Comparison of ENCODE assay signal across 13 cellular contexts in the genomic region with DNA sequence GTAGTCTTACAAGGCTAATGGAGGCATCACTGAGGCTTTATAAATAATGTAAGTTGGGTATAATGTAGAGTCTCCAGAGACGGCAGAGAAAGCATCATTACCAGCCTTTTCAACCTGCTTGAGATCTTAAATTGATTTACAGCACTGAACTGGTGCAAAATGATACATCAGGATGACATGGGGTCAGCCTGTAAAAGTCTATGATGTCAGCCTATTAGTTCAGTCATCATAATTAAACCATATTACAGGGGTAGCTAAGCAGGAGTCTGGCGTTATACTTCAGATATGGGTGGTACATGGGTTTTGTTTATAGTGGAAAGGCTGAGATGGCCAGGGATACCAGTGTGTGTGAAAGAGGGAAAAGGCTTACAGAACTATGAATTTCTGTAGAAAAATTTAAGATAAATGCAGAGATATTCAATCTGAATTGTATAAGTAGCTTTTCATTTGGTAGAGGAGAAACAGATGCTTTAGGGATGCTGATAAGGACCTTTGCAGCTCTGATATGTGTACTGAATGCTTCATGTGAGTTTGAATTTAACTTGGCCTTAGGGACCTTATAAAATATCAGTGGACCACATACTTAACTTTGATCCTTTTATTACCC. TPM values are rescaled to one million over a fixed set of nuclear protein-coding genes. Genes with fewer than 3 reads are reported as not detected.
A peak's percentile ranks its signal among the peaks of the same experiment; 100 is the strongest.
DNase-seq lines count a peak whose midpoint lies in the region; ATAC-seq, FAIRE-seq and TF ChIP-seq lines count a peak whose summit lies in the region.
"Had no signal": no experiment of that assay in that cellular context is flagged by ENCODE, and none has a peak within 500 bp of the region (broad histone marks: within the 10 kb centered on the region; RNA-seq: fewer than 3 reads in every experiment).

No MANE protein-coding gene starts in this region.

- H3K36me3 ChIP-seq in left ventricle myocardium inferior (no peaks in the 10 kb centered on the region), OCI-LY7 (ENCODE audit: insufficient read depth, low read length) (peaks cover 22% of the 10 kb centered on the region; the same call in 1 of the 2 replicates), kidney (ENCODE audit: control insufficient read depth in 1 of 2, insufficient read depth in 2 of 2, low read length in 2 of 2) (no peaks in the 10 kb centered on the region)
- H3K36me3 ChIP-seq: transverse colon had no signal

- FAIRE-seq in kidney (lab: Jason Lieb, UNC) = no peak

- intact Hi-C loops in left ventricle myocardium inferior (cut with micrococcal nuclease) = loop anchor here (10.0 kb wide), 1 partner anchor 60 kb away; no protein-coding TSS in a partner anchor
- intact Hi-C loops in Right ventricle myocardium superior (cut with DNase I) = loop anchor here (5.0 kb wide), 1 partner anchor 68 kb away; no protein-coding TSS in a partner anchor
- intact Hi-C loops in OCI-LY7 (cut with micrococcal nuclease; ENCODE audit: unreplicated experiment) = loop anchor here (5.0 kb wide), 3 partner anchors 302 to 453 kb away; partner anchors contain the start of genes ABCE1, ANAPC10, OTUD4 and ZNF827
- intact Hi-C loops in kidney (cut with DNase I) = no loop called here

- no peak overlapping the region for H3K27ac Mint-ChIP-seq in activated naive CD4-positive, alpha-beta T cell treated with anti-CD3 and anti-CD28 coated beads, Interleukin-2, amount 50 U/mL, for 72 hours
- no peak overlapping the region for H3K27ac Mint-ChIP-seq in effector memory CD8-positive, alpha-beta T cell
- H3K27ac Mint-ChIP-seq: activated B cell treated with CpG ODN at 0.5 μM for 24 hours; activated naive CD8-positive, alpha-beta T cell treated with anti-CD3 and anti-CD28 coated beads for 36 hours had no signal

- POLR2A ChIA-PET in OCI-LY7 (lab: Charles Lee) = interaction anchor here (0.5 to 3.6 kb wide), 14 partner anchors 9 to 134 kb away, joined by 3 to 48 read pairs (median 7); partner anchors contain the start of gene MMAA

- H3K9me3 ChIP-seq in left ventricle myocardium inferior (replicated peaks) (no peaks in the 10 kb centered on the region), OCI-LY7 (ENCODE audit: low read length) (no peaks in the 10 kb centered on the region), kidney (ENCODE audit: control insufficient read depth in 1 of 2, low read length in 2 of 2) (no peaks in the 10 kb centered on the region)
- H3K9me3 ChIP-seq: transverse colon had no signal

- H3K4me3 ChIP-seq in left ventricle myocardium inferior (peak overlapping the region; percentile 75), OCI-LY7 (ENCODE audit: low read depth, low read length, poor library complexity, severe bottlenecking) (peak overlapping the region; percentile 88), kidney (ENCODE audit: low read length in 2 of 2) (peak overlapping the region; percentile 6 to 75)

- H3K36me3 Mint-ChIP-seq in activated naive CD4-positive, alpha-beta T cell treated with anti-CD3 and anti-CD28 coated beads, Interleukin-2, amount 50 U/mL, for 72 hours = peaks cover 6 to 15% of the 10 kb centered on the region in 2 donors
- H3K36me3 Mint-ChIP-seq in effector memory CD8-positive, alpha-beta T cell (ENCODE audit: insufficient read depth) = no peaks in the 10 kb centered on the region

- H3K4me1 Mint-ChIP-seq in effector memory CD8-positive, alpha-beta T cell (ENCODE audit: low read depth in 2 of 2) = peaks cover 6 to 7% of the 10 kb centered on the region in 2 donors

- no peak for DNase-seq in left ventricle myocardium inferior
- no peak for DNase-seq in Right ventricle myocardium superior
- DNase-seq in OCI-LY7 (ENCODE audit: low spot score) = no peak
- DNase-seq in kidney = no peak
- DNase-seq in GM20000 (ENCODE audit: low spot score) = no peak
- no peak for DNase-seq in OCI-M1 (lab: John Stamatoyannopoulos, UW)
- DNase-seq in activated naive CD4-positive, alpha-beta T cell treated with anti-CD3 and anti-CD28 coated beads, Interleukin-2, amount 50 U/mL, for 72 hours (ENCODE audit: low spot score in 2 of 2) = no peak
- no peak for DNase-seq in effector memory CD8-positive, alpha-beta T cell
- DNase-seq: activated B cell treated with CpG ODN at 0.5 μM for 24 hours; activated CD8-positive, alpha-beta memory T cell treated with anti-CD3 and anti-CD28 coated beads, Interleukin-2, amount 50 U/mL, for 48 hours; activated naive CD8-positive, alpha-beta T cell treated with anti-CD3 and anti-CD28 coated beads for 36 hours; Calu3; transverse colon had no signal

- H3K27me3 ChIP-seq in left ventricle myocardium inferior (ENCODE audit: low read depth) = no peaks in the 10 kb centered on the region
- H3K27me3 ChIP-seq: transverse colon had no signal

- no peak overlapping the region for H3K27ac ChIP-seq in left ventricle myocardium inferior (replicated peaks)
- H3K27ac ChIP-seq in OCI-LY7 (ENCODE audit: low read depth, low read length, poor library complexity, severe bottlenecking) = peak overlapping the region; percentile 82
- no peak overlapping the region for H3K27ac ChIP-seq in kidney (ENCODE audit: low read depth in 2 of 2, low read length in 2 of 2)

- BruUV-seq in OCI-LY7 (replicated peaks; lab: Mats Ljungman, UMichigan) = no TSS peak

- TF ChIP-seq CTCF in left ventricle myocardium inferior (IDR thresholded peaks at IDR 0.05; ENCODE audit: borderline replicate concordance) (no peak), OCI-LY7 (conservative IDR thresholded peaks at IDR 0.05; ENCODE audit: low read length) (no peak), kidney (IDR thresholded peaks at IDR 0.05; ENCODE audit: borderline replicate concordance, extremely low read depth, insufficient read depth) (no peak), GM20000 (IDR thresholded peaks at IDR 0.05; ENCODE audit: extremely low read depth, missing control alignments) (no peak)

- H3K9me2 ChIP-seq in OCI-LY7 (ENCODE audit: insufficient read depth, low read length) = no peaks in the 10 kb centered on the region

- H3K27me3 Mint-ChIP-seq in effector memory CD8-positive, alpha-beta T cell = peaks cover 13 to 21% of the 10 kb centered on the region in 2 donors

- H4K20me1 ChIP-seq in OCI-LY7 (ENCODE audit: insufficient read depth, low read length) = peaks cover 22% of the 10 kb centered on the region; the same call in 1 of the 2 replicates

- H3K4me1 ChIP-seq in left ventricle myocardium inferior (peaks cover 75% of the 10 kb centered on the region), OCI-LY7 (ENCODE audit: insufficient read depth, low read length, poor library complexity, severe bottlenecking) (peaks cover 70% of the 10 kb centered on the region), kidney (ENCODE audit: control insufficient read depth in 1 of 2, insufficient read depth in 1 of 2, low read depth in 1 of 2, low read length in 2 of 2) (peaks cover 7 to 11% of the 10 kb centered on the region in 2 donors)

- no peak overlapping the region for H3K4me3 Mint-ChIP-seq in effector memory CD8-positive, alpha-beta T cell
- H3K4me3 Mint-ChIP-seq: activated B cell treated with CpG ODN at 0.5 μM for 24 hours; activated naive CD8-positive, alpha-beta T cell treated with anti-CD3 and anti-CD28 coated beads for 36 hours had no signal

- H3K4me2 ChIP-seq in OCI-LY7 (ENCODE audit: low read length) = peak overlapping the region; percentile 96

- H3K9me3 Mint-ChIP-seq in activated naive CD4-positive, alpha-beta T cell treated with anti-CD3 and anti-CD28 coated beads, Interleukin-2, amount 50 U/mL, for 72 hours = peaks cover 0 to under 1% of the 10 kb centered on the region in 2 donors
- no peaks in the 10 kb centered on the region for H3K9me3 Mint-ChIP-seq in effector memory CD8-positive, alpha-beta T cell

- CTCF ChIA-PET in OCI-LY7 (lab: Charles Lee; ENCODE audit: unreplicated experiment) = interaction anchor here (0.9 to 1.2 kb wide), 4 partner anchors 13 to 251 kb away, joined by 3 to 4 read pairs (median 3); no protein-coding TSS in a partner anchor

- H3K79me2 ChIP-seq in OCI-LY7 (ENCODE audit: insufficient read depth, low read depth, low read length) = peaks cover 88% of the 10 kb centered on the region

- no peak overlapping the region for H2AFZ ChIP-seq in OCI-LY7 (ENCODE audit: low read length)

- ATAC-seq in Right ventricle myocardium superior (ENCODE audit: poor library complexity) = no peak
- no peak for ATAC-seq in activated naive CD4-positive, alpha-beta T cell treated with anti-CD3 and anti-CD28 coated beads, Interleukin-2, amount 50 U/mL, for 72 hours
- ATAC-seq in effector memory CD8-positive, alpha-beta T cell (replicated peaks) = no peak

- no peak overlapping the region for H3K9ac ChIP-seq in kidney (ENCODE audit: low read length in 2 of 2)

RNA-seq across cellular contexts. Expression of gene SMAD1, which starts 2.7 kb away (rescaled TPM):
- total RNA-seq in left ventricle myocardium inferior (10.1 TPM), Right ventricle myocardium superior (8.9 TPM), OCI-LY7 (2022) (39.9 and 57.4 TPM in 2 replicates), kidney (39.5 TPM)
- total RNA-seq in OCI-LY7 (2014; rRNA removed; shearing (Covaris generic)) = 56.4 and 60.9 TPM in 2 replicates
- 8.9 TPM for polyA plus RNA-seq in kidney (ENCODE audit: insufficient read depth, low read depth, low replicate concordance)
- 1 to 10 TPM in 1 of 2 donors, under 1 TPM in 1; 0.62 to 3.8 TPM for total RNA-seq in activated naive CD4-positive, alpha-beta T cell treated with anti-CD3 and anti-CD28 coated beads, Interleukin-2, amount 50 U/mL, for 72 hours
- total RNA-seq: activated B cell treated with CpG ODN at 0.5 μM for 24 hours had no signal
